8 cellular contexts compared by ENCODE assay signal in the genomic region with DNA sequence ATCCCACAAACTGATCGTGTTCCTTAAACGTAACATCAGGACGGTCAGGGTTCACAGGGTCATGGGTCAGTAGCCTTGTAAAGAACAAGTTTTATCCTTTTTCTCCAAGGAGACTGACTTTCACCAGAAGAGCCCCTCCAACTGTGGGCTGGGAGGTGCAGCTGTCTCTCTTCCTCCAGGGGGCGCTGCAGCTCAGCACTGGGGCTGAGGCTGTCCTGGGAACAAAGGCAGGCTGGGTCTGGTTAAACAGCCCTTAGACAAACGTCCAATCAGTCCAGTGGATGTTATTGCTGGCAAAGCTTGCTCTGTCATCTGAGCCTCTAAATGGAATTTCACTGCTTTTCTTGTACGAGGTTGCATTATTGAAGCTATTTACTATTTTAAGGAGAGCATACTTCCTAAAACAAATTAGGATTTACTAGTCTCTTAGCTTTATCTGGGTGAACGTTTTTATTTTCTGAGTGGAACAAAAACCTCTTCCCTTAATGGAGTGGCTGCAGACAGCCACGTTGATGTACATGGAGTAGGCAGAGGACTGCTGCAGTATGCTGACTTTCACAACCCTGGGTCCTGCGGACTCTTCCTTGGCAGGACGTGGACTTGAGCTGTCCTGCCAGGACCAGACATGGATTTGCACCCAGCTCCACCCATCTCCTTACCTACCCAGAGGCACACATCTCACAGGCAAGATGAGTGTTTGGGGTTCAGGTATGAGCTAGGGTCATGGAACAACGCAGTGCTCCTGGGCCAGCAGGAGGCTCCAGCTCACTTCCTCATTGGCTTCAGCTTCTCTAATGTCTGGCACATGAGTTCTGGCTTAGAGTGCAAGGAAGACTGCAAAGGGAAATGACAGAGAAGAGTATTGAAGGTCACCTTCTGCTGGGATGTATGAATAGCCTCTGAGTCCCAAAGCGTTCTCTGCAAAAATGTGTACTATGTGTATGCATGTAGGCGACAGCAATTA. TPM values are rescaled to one million over a fixed set of nuclear protein-coding genes. Genes with fewer than 3 reads are reported as not detected.
A peak's percentile ranks its signal among the peaks of the same experiment; 100 is the strongest.
DNase-seq lines count a peak whose midpoint lies in the region; TF ChIP-seq lines count a peak whose summit lies in the region.

No MANE protein-coding gene starts in this region.

- TF ChIP-seq CTCF in foreskin fibroblast (IDR thresholded peaks at IDR 0.05; ENCODE audit: low read depth, low read length) (peak; percentile 99), osteoblast (IDR thresholded peaks at IDR 0.05; ENCODE audit: extremely low read depth, low read depth, low read length) (peak; percentile 100), tibial artery (IDR thresholded peaks at IDR 0.05) (peak; percentile 89 to 94)

- no peaks in the 10 kb centered on the region for H3K27me3 ChIP-seq in CD4-positive, alpha-beta memory T cell (ENCODE audit: insufficient read depth, low read length)
- H3K27me3 ChIP-seq in osteoblast (ENCODE audit: insufficient read depth, low read length) = no peaks in the 10 kb centered on the region
- no peaks in the 10 kb centered on the region for H3K27me3 ChIP-seq in tibial artery

- H3K9me3 ChIP-seq in CD4-positive, alpha-beta memory T cell (ENCODE audit: control insufficient read depth in 1 of 2, low read length in 2 of 2) = no peaks in the 10 kb centered on the region
- H3K9me3 ChIP-seq in osteoblast (ENCODE audit: low read depth, low read length) = no peaks in the 10 kb centered on the region
- no peaks in the 10 kb centered on the region for H3K9me3 ChIP-seq in tibial artery

- peak; percentile 57 to 68 (median 59) for DNase-seq in CD4-positive, alpha-beta memory T cell
- peak in 65 of 76 experiments; percentile 12 to 77 (median 53) for DNase-seq in HUDEP-2 (lab: John Stamatoyannopoulos, UW; ENCODE audit: unreplicated experiment in 76 of 76)
- DNase-seq in RKO (ENCODE audit: low spot score) = peak; percentile 82
- peak; percentile 58 for DNase-seq in activated T-helper 9 cell treated with anti-CD3 and anti-CD28 coated beads, Interleukin-2, amount 50 U/mL, for 16 hours (ENCODE audit: low read depth)
- peak; percentile 67 to 90 for DNase-seq in foreskin fibroblast
- DNase-seq in osteoblast (ENCODE audit: insufficient read length, low spot score, missing footprints) = peak; percentile 93
- DNase-seq in tibial artery = peak; percentile 71 to 86
- DNase-seq in GF-D8 (lab: John Stamatoyannopoulos, UW) = no peak

- peaks cover 11 to 21% (median 14%) of the 10 kb centered on the region in 4 donors for H3K4me1 Mint-ChIP-seq in CD4-positive, alpha-beta memory T cell

- H3K9me3 Mint-ChIP-seq in CD4-positive, alpha-beta memory T cell = no peaks in the 10 kb centered on the region

- peaks cover 16% of the 10 kb centered on the region for H3K79me2 ChIP-seq in osteoblast (ENCODE audit: insufficient read depth, low read length)

- POLR2A ChIA-PET in CD4-positive, alpha-beta memory T cell (lab: Charles Lee; ENCODE audit: partially characterized antibody) = interaction anchor here (0.9 to 1.2 kb wide), 6 partner anchors 8 to 345 kb away, joined by 3 to 6 read pairs (median 4); partner anchors contain the start of gene EXOSC2

- intact Hi-C loops in CD4-positive, alpha-beta memory T cell (cut with micrococcal nuclease) = loop anchor here (1.0 kb wide), 1 partner anchor 162 kb away; no protein-coding TSS in a partner anchor
- intact Hi-C loops in tibial artery (cut with DNase I; ENCODE audit: low total_unique reads) = loop anchor here (2.0 to 5.0 kb wide), 3 partner anchors 66 to 346 kb away; no protein-coding TSS in a partner anchor

- H3K4me1 ChIP-seq in CD4-positive, alpha-beta memory T cell (ENCODE audit: insufficient read depth, low read length) = peaks cover 3% of the 10 kb centered on the region
- H3K4me1 ChIP-seq in osteoblast (ENCODE audit: insufficient read depth, low read length) (peaks cover 15% of the 10 kb centered on the region), tibial artery (peaks cover 0 to 15% (median 7%) of the 10 kb centered on the region in 4 donors)

- peaks cover 47 to 76% of the 10 kb centered on the region in 2 donors for H3K36me3 Mint-ChIP-seq in CD4-positive, alpha-beta memory T cell

- peaks cover 67% of the 10 kb centered on the region for H3K36me3 ChIP-seq in CD4-positive, alpha-beta memory T cell (ENCODE audit: insufficient read depth, low read length)
- H3K36me3 ChIP-seq in osteoblast (ENCODE audit: insufficient read depth, low read length) = peaks cover 62% of the 10 kb centered on the region
- peaks cover 44 to 92% (median 76%) of the 10 kb centered on the region in 3 donors for H3K36me3 ChIP-seq in tibial artery

- H3K27me3 Mint-ChIP-seq in CD4-positive, alpha-beta memory T cell = no peaks in the 10 kb centered on the region

- H2AFZ ChIP-seq in osteoblast (ENCODE audit: low read length) = no peak overlapping the region

- no peak overlapping the region for H3K27ac Mint-ChIP-seq in CD4-positive, alpha-beta memory T cell

- no peak overlapping the region for H3K4me3 Mint-ChIP-seq in CD4-positive, alpha-beta memory T cell

- H3K27ac ChIP-seq in CD4-positive, alpha-beta memory T cell (ENCODE audit: low read depth, low read length) = no peak overlapping the region
- peak overlapping the region; percentile 54 for H3K27ac ChIP-seq in osteoblast (ENCODE audit: low read depth, low read length)
- H3K27ac ChIP-seq in tibial artery = peak overlapping the region; percentile 35 to 41

- H3K4me3 ChIP-seq in CD4-positive, alpha-beta memory T cell (ENCODE audit: low read length in 2 of 2) = no peak overlapping the region
- H3K4me3 ChIP-seq in foreskin fibroblast (ENCODE audit: low read depth in 1 of 2, low read length in 2 of 2) = no peak overlapping the region
- H3K4me3 ChIP-seq in osteoblast (ENCODE audit: insufficient read depth, low read length) = no peak overlapping the region
- H3K4me3 ChIP-seq in tibial artery = no peak overlapping the region

- H4K20me1 ChIP-seq in osteoblast (ENCODE audit: insufficient read depth, low read length) = peaks cover 7% of the 10 kb centered on the region

- CTCF ChIA-PET in CD4-positive, alpha-beta memory T cell (lab: Charles Lee; ENCODE audit: partially characterized antibody) = interaction anchor here (0.7 to 12.2 kb wide), 33 partner anchors 8 to 1408 kb away, joined by 3 to 137 read pairs (median 5); partner anchors contain the start of gene EXOSC2

- H3K4me2 ChIP-seq in osteoblast (ENCODE audit: insufficient read depth, low read length) = peak overlapping the region; percentile 8

RNA-seq across cellular contexts. Expression of gene EXOSC2, which starts 7.8 kb away (rescaled TPM):
- 10 to 100 TPM; 53.9 to 60.8 TPM for total RNA-seq in CD4-positive, alpha-beta memory T cell
- polyA plus RNA-seq in CD4-positive, alpha-beta memory T cell = 10 to 100 TPM; 22.6 to 25.3 TPM
- total RNA-seq in osteoblast = 18.6 and 22.1 TPM in 2 replicates

RNA-seq across cellular contexts. Expression of gene PRDM12, which starts 36.9 kb away (rescaled TPM):
- total RNA-seq in CD4-positive, alpha-beta memory T cell = not detected
- polyA plus RNA-seq in CD4-positive, alpha-beta memory T cell = under 1 TPM in 1 of 2 donors, not detected in 1; 0.11 TPM
- total RNA-seq in osteoblast = not detected in 2 replicates
